Comparison of ENCODE assay signal across 24 cellular contexts in the genomic region with DNA sequence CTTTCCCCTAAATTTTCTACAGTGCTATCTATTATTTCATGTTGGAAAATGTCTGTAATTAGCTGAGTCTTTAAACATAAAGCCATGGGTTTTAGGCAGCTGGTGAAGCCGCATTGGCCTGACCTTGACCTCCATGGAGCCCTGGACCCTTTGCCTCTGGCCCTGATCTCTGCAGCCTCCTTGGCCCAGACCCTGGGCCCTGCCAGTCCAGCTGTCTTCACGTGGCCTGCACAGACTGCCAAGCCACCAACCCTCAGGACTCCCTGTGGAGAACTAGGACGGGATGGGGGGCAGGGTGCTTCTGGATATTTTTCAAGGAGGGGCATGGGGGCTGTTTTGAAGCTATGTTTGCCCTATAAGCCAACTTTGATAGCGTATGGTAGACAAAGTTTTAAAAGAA.
"Had no signal": no experiment of that assay in that cellular context is flagged by ENCODE, and none has a peak within 500 bp of the region (broad histone marks: within the 10 kb centered on the region; RNA-seq: fewer than 3 reads in every experiment).

No MANE protein-coding gene starts in this region.

- H3K4me1 ChIP-seq: colonic mucosa, parathyroid adenoma, spleen, transverse colon, upper lobe of right lung, uterus had no signal

- H3K36me3 ChIP-seq: colonic mucosa, gastrocnemius medialis, spleen, thoracic aorta, transverse colon, upper lobe of right lung, uterus had no signal

- H3K27me3 ChIP-seq: colonic mucosa, gastrocnemius medialis, spleen, transverse colon, upper lobe of right lung, uterus had no signal

- DNase-seq: colonic mucosa; effector CD8-positive, alpha-beta T cell; endodermal cell; foreskin fibroblast; gastrocnemius medialis; hippocampal formation; immature natural killer cell; islet precursor cell; kidney glomerular epithelial cell; left colon; naive B cell; spleen; stimulated activated CD4-positive, alpha-beta T cell treated with anti-CD3 and anti-CD28 coated beads, Interleukin-4, amount 100 ng/mL, for 4 hours; stimulated activated naive CD8-positive, alpha-beta T cell treated with anti-CD3 and anti-CD28 coated beads, Interleukin-15, Interleukin-2, amounts not matched to agents 100 U/mL and 50 U/mL, for 24 hours; transverse colon; upper lobe of right lung; uterus had no signal

- ATAC-seq: esophagus mucosa; gastrocnemius medialis; left colon; stimulated activated memory B cell treated with anti-CD40 and anti-IgM and Interleukin-4, amounts not matched to agents 10 μg/mL and 1 μg/mL and 100 μg/mL, for 72 hours; stimulated activated naive CD8-positive, alpha-beta T cell treated with anti-CD3 and anti-CD28 coated beads, Interleukin-15, Interleukin-2, amounts not matched to agents 100 U/mL and 50 U/mL, for 24 hours; upper lobe of right lung had no signal

- H3K4me3 ChIP-seq: colonic mucosa, gastrocnemius medialis, lung, skin epidermis, spleen, thoracic aorta, transverse colon, upper lobe of right lung, uterus had no signal

- H3K27ac ChIP-seq: colonic mucosa, epithelial cell of prostate, gastrocnemius medialis, parathyroid adenoma, skin epidermis, spleen, thoracic aorta, transverse colon, upper lobe of right lung, uterus had no signal

- H3K9me3 ChIP-seq: colonic mucosa, gastrocnemius medialis, spleen, thoracic aorta, transverse colon, upper lobe of right lung, uterus had no signal
